ENCODE assay signal across 1 cellular context in genomic region chr19:33176670-33177416, GRCh38.
A peak's percentile ranks its signal among the peaks of the same experiment; 100 is the strongest.
TF ChIP-seq lines count a peak whose summit lies in the region.

No MANE protein-coding gene starts in this region.

TF ChIP-seq in K562, 482 proteins besides CTCF, POLR2A, EP300 and RAD21 (continued from another document and continues in another):
- no peak for TF ChIP-seq DLX4 (CRISPR knock-in tag; IDR thresholded peaks at IDR 0.05)
- TF ChIP-seq SRF (CRISPR knock-in tag; IDR thresholded peaks at IDR 0.05), result peak in 1 of 2 experiments; percentile 38; a peak in 1 of 4 replicates
- TF ChIP-seq ZNF146 (CRISPR knock-in tag; IDR thresholded peaks at IDR 0.05; ENCODE audit: unreplicated experiment), result no peak
- 0 out of 2 replicates have a peak, but pooled peaks have one; percentile 16 for TF ChIP-seq HDAC2 (IDR thresholded peaks at IDR 0.05)
- TF ChIP-seq RFX1 (IDR thresholded peaks at IDR 0.05), result peak; percentile 93
- no peak for TF ChIP-seq GTF2E2 (tag; IDR thresholded peaks at IDR 0.05)
- TF ChIP-seq ZNF561 (CRISPR knock-in tag; conservative IDR thresholded peaks at IDR 0.05), result no peak
- TF ChIP-seq ZNF212 (CRISPR knock-in tag; IDR thresholded peaks at IDR 0.05), result no peak
- TF ChIP-seq SMARCE1 (IDR thresholded peaks at IDR 0.05), result no peak
- peak; percentile 88 for TF ChIP-seq GTF3C2 (IDR thresholded peaks at IDR 0.05; ENCODE audit: borderline replicate concordance, extremely low read depth, insufficient read length)
- peak; percentile 97 for TF ChIP-seq ZNF592 (IDR thresholded peaks at IDR 0.05)
- peak; percentile 69 for TF ChIP-seq BMI1 (IDR thresholded peaks at IDR 0.05; ENCODE audit: low read length)
- no peak for TF ChIP-seq FOXM1 (IDR thresholded peaks at IDR 0.05; ENCODE audit: low read depth)
- TF ChIP-seq FOXM1 (CRISPR knock-in tag; IDR thresholded peaks at IDR 0.05; ENCODE audit: low read depth), result no peak
- 0 out of 2 replicates have a peak, but pooled peaks have one; percentile 41 for TF ChIP-seq SMAD4 (CRISPR knock-in tag; conservative IDR thresholded peaks at IDR 0.05)
- peak; percentile 49 to 93; a peak in 3 of 4 replicates for TF ChIP-seq HDAC1 (IDR thresholded peaks at IDR 0.05)
- no peak for TF ChIP-seq GTF2B (IDR thresholded peaks at IDR 0.05; ENCODE audit: extremely low read depth, insufficient read length)
- peak; percentile 58 for TF ChIP-seq TAF1 (IDR thresholded peaks at IDR 0.05; ENCODE audit: control insufficient read depth, extremely low read depth, insufficient read depth, low read length, severe bottlenecking)
- TF ChIP-seq ATF6 (CRISPR knock-in tag; IDR thresholded peaks at IDR 0.05), result peak; percentile 65; the same call in 1 of the 2 replicates
- TF ChIP-seq CCNT2 (IDR thresholded peaks at IDR 0.05; ENCODE audit: borderline replicate concordance, extremely low read depth, insufficient read length, low read depth, low read length), result peak; percentile 58
- TF ChIP-seq CTBP1 (IDR thresholded peaks at IDR 0.05; ENCODE audit: borderline replicate concordance), result peak; percentile 77; the same call in 1 of the 2 replicates
- no peak for TF ChIP-seq RREB1 (CRISPR knock-in tag; IDR thresholded peaks at IDR 0.05)
- TF ChIP-seq ARID1B (IDR thresholded peaks at IDR 0.05), result no peak; the same call in 1 of the 2 replicates
- TF ChIP-seq HMBOX1 (IDR thresholded peaks at IDR 0.05), result peak; percentile 93
- TF ChIP-seq ZNF175 (CRISPR knock-in tag; IDR thresholded peaks at IDR 0.05; ENCODE audit: low read depth), result 0 out of 2 replicates have a peak, but pooled peaks have one; percentile 15
- no peak for TF ChIP-seq HMG20A (CRISPR knock-in tag; conservative IDR thresholded peaks at IDR 0.05)
- TF ChIP-seq CHD2 (IDR thresholded peaks at IDR 0.05; ENCODE audit: low read depth, low read length), result peak; percentile 57; the same call in 1 of the 2 replicates
- no peak for TF ChIP-seq CEBPZ (IDR thresholded peaks at IDR 0.05; ENCODE audit: borderline replicate concordance, low read depth, low read length)
- peak; percentile 64 to 94; a peak in 3 of 4 replicates for TF ChIP-seq UBTF (IDR thresholded peaks at IDR 0.05; ENCODE audit: borderline replicate concordance in 1 of 2, low read depth in 2 of 2, low read length in 2 of 2)
- no peak for TF ChIP-seq ZNF174 (CRISPR knock-in tag; IDR thresholded peaks at IDR 0.05)
- TF ChIP-seq RNF2 (IDR thresholded peaks at IDR 0.05), result 0 out of 2 replicates have a peak, but pooled peaks have one; percentile 46
- 0 out of 2 replicates have a peak, but pooled peaks have one; percentile 49 for TF ChIP-seq ZC3H11A (IDR thresholded peaks at IDR 0.05; ENCODE audit: low read depth, low read length)
